In genomic region chr5:25568294-25568693, GRCh38 we compare ENCODE assay signal across 22 cellular contexts.
DNase-seq lines count a peak whose midpoint lies in the region; ATAC-seq and TF ChIP-seq lines count a peak whose summit lies in the region.
"Had no signal": no experiment of that assay in that cellular context is flagged by ENCODE, and none has a peak within 500 bp of the region (broad histone marks: within the 10 kb centered on the region; RNA-seq: fewer than 3 reads in every experiment).

No MANE protein-coding gene starts in this region.

- H4K20me1 ChIP-seq in DND-41 (ENCODE audit: insufficient read depth, low read length): no peaks in the 10 kb centered on the region

- H3K79me2 ChIP-seq in DND-41 (ENCODE audit: insufficient read depth, low read length): no peaks in the 10 kb centered on the region

- H3K4me2 ChIP-seq in DND-41 (ENCODE audit: insufficient read depth, low read length): no peak overlapping the region

- WGBS in HUES64: no CpG with 5 or more reads among the region's 1 CpG

- no peak overlapping the region for H3K9ac ChIP-seq in DND-41 (ENCODE audit: low read depth, low read length)
- no peak overlapping the region for H3K9ac ChIP-seq in HUES64 (ENCODE audit: low read depth, low read length)
- H3K9ac ChIP-seq in iPS-20b (ENCODE audit: low read depth, low read length): no peak overlapping the region

- H3K36me3 Mint-ChIP-seq in WTC11 (peaks cover 15% of the 10 kb centered on the region), osteocyte (ENCODE audit: unreplicated experiment) (no peaks in the 10 kb centered on the region)
- no peaks in the 10 kb centered on the region for H3K36me3 Mint-ChIP-seq in activated naive CD8-positive, alpha-beta T cell treated with anti-CD3 and anti-CD28 coated beads, Interleukin-2, amount 50 U/mL, for 24 hours (ENCODE audit: low read depth)
- H3K36me3 Mint-ChIP-seq: CD8-positive, alpha-beta T cell; T-cell had no signal

- H3K9me3 ChIP-seq in DND-41 (ENCODE audit: insufficient read depth, low read length, severe bottlenecking) (no peaks in the 10 kb centered on the region), HUES64 (ENCODE audit: insufficient read depth, low read depth, low read length) (peaks cover 9% of the 10 kb centered on the region), iPS-20b (ENCODE audit: insufficient read depth, low read depth, low read length) (peaks cover 10% of the 10 kb centered on the region)
- H3K9me3 ChIP-seq: Caco-2, Peyer's patch had no signal

- H3K4me3 Mint-ChIP-seq in WTC11 (peak overlapping the region; percentile 28; the same call in 1 of the 2 replicates), osteocyte (ENCODE audit: unreplicated experiment) (no peak overlapping the region)
- H3K4me3 Mint-ChIP-seq in activated naive CD8-positive, alpha-beta T cell treated with anti-CD3 and anti-CD28 coated beads, Interleukin-2, amount 50 U/mL, for 24 hours: no peak overlapping the region
- H3K4me3 Mint-ChIP-seq: B cell had no signal

- H3K4me1 ChIP-seq in DND-41 (ENCODE audit: insufficient read depth, low read length) (peaks cover 7% of the 10 kb centered on the region; the same call in 1 of the 2 replicates), HUES64 (ENCODE audit: insufficient read depth, low read length) (peaks cover 43% of the 10 kb centered on the region), iPS-20b (ENCODE audit: insufficient read depth, low read length) (peaks cover 34% of the 10 kb centered on the region)
- H3K4me1 ChIP-seq: Caco-2, Peyer's patch had no signal

- peaks cover 62% of the 10 kb centered on the region for H3K4me1 Mint-ChIP-seq in WTC11
- H3K4me1 Mint-ChIP-seq in osteocyte (ENCODE audit: unreplicated experiment): no peaks in the 10 kb centered on the region
- H3K4me1 Mint-ChIP-seq in activated naive CD8-positive, alpha-beta T cell treated with anti-CD3 and anti-CD28 coated beads, Interleukin-2, amount 50 U/mL, for 24 hours: peaks cover 1% of the 10 kb centered on the region
- H3K4me1 Mint-ChIP-seq: B cell had no signal

- DNase-seq in DND-41 (no peak), WTC11 (ENCODE audit: low spot score) (no peak), osteocyte (ENCODE audit: extremely low spot score, unreplicated experiment) (no peak), NCI-H1930 (lab: John Stamatoyannopoulos, UW) (no peak)
- no peak for DNase-seq in activated naive CD8-positive, alpha-beta T cell treated with anti-CD3 and anti-CD28 coated beads, Interleukin-2, amount 50 U/mL, for 24 hours
- DNase-seq in activated naive CD4-positive, alpha-beta T cell treated with anti-CD3 and anti-CD28 coated beads, Interleukin-2, amount 50 U/mL, for 16 hours: no peak
- DNase-seq: Caco-2, GF-D8, GOT3, KG1, MM.1S, NCI-H1048, NCI-H1694, NCI-H2081, NCI-H526 treated with DMSO at 0.1 percent for 48 hours, Peyer's patch, T-cell had no signal

- no peak for TF ChIP-seq CTCF in DND-41 (IDR thresholded peaks at IDR 0.05; ENCODE audit: borderline replicate concordance, extremely low read depth, low read length, poor library complexity, severe bottlenecking)
- TF ChIP-seq CTCF in WTC11 (IDR thresholded peaks at IDR 0.05): no peak
- TF ChIP-seq CTCF in osteocyte (IDR thresholded peaks at IDR 0.05): no peak

- H3K36me3 ChIP-seq in DND-41 (ENCODE audit: insufficient read depth, low read length) (no peaks in the 10 kb centered on the region), HUES64 (ENCODE audit: insufficient read depth, low read length) (no peaks in the 10 kb centered on the region), iPS-20b (ENCODE audit: insufficient read depth, low read depth, low read length) (no peaks in the 10 kb centered on the region)
- H3K36me3 ChIP-seq: Peyer's patch had no signal

- no peaks in the 10 kb centered on the region for H3K27me3 ChIP-seq in DND-41 (ENCODE audit: insufficient read depth, low read length, poor library complexity)
- H3K27me3 ChIP-seq in HUES64 (ENCODE audit: insufficient read depth, low read length): no peaks in the 10 kb centered on the region
- H3K27me3 ChIP-seq in iPS-20b (ENCODE audit: insufficient read depth, low read length): no peaks in the 10 kb centered on the region
- H3K27me3 ChIP-seq: Peyer's patch had no signal

- H3K27me3 Mint-ChIP-seq in WTC11 (ENCODE audit: low read depth) (peaks cover 3% of the 10 kb centered on the region), osteocyte (ENCODE audit: unreplicated experiment) (no peaks in the 10 kb centered on the region)
- no peaks in the 10 kb centered on the region for H3K27me3 Mint-ChIP-seq in activated naive CD8-positive, alpha-beta T cell treated with anti-CD3 and anti-CD28 coated beads, Interleukin-2, amount 50 U/mL, for 24 hours
- H3K27me3 Mint-ChIP-seq: B cell, T-cell had no signal

- no peak overlapping the region for H3K4me3 ChIP-seq in DND-41 (ENCODE audit: low read depth in 1 of 2, low read length in 2 of 2)
- H3K4me3 ChIP-seq in HUES64 (ENCODE audit: low read length): no peak overlapping the region
- H3K4me3 ChIP-seq in iPS-20b (ENCODE audit: low read length): peak overlapping the region; percentile 18; the same call in 1 of the 2 replicates
- H3K4me3 ChIP-seq: Peyer's patch had no signal

- no peak for ATAC-seq in DND-41 (ENCODE audit: insufficient read depth, low read depth)
- ATAC-seq in WTC11: peak; percentile 25
- no peak for ATAC-seq in activated naive CD8-positive, alpha-beta T cell treated with anti-CD3 and anti-CD28 coated beads, Interleukin-2, amount 50 U/mL, for 24 hours
- ATAC-seq: CD8-positive, alpha-beta T cell; T-cell had no signal

- CTCF ChIA-PET in WTC11 (lab: Charles Lee): no interaction called here

- H3K27ac ChIP-seq in DND-41 (ENCODE audit: low read length) (no peak overlapping the region), HUES64 (ENCODE audit: low read depth, low read length) (peak overlapping the region; percentile 9; the same call in 1 of the 2 replicates), iPS-20b (ENCODE audit: low read length) (peak overlapping the region; percentile 23)
- H3K27ac ChIP-seq: C4-2B, Peyer's patch had no signal

- H3K9me3 Mint-ChIP-seq in WTC11: peaks cover 23% of the 10 kb centered on the region
- H3K9me3 Mint-ChIP-seq in osteocyte (ENCODE audit: unreplicated experiment): peaks cover 17% of the 10 kb centered on the region
- H3K9me3 Mint-ChIP-seq in activated naive CD8-positive, alpha-beta T cell treated with anti-CD3 and anti-CD28 coated beads, Interleukin-2, amount 50 U/mL, for 24 hours: peaks cover 24% of the 10 kb centered on the region

- POLR2A ChIA-PET in WTC11 (lab: Charles Lee): no interaction called here

- H2AFZ ChIP-seq in DND-41 (ENCODE audit: low read depth, low read length): 0 out of 2 replicates have a peak overlapping the region, but pooled peaks have one; percentile 33

- H3K27ac Mint-ChIP-seq in WTC11: no peak overlapping the region
- H3K27ac Mint-ChIP-seq in osteocyte (ENCODE audit: unreplicated experiment): no peak overlapping the region
- no peak overlapping the region for H3K27ac Mint-ChIP-seq in activated naive CD8-positive, alpha-beta T cell treated with anti-CD3 and anti-CD28 coated beads, Interleukin-2, amount 50 U/mL, for 24 hours
- H3K27ac Mint-ChIP-seq: CD8-positive, alpha-beta T cell; T-cell had no signal

TF ChIP-seq in WTC11, 78 proteins besides CTCF, POLR2A, EP300 and RAD21 (continues in another document):
- TF ChIP-seq ZNF512 (CRISPR knock-in tag; IDR thresholded peaks at IDR 0.05; ENCODE audit: borderline replicate concordance) (no peak), RORB (CRISPR knock-in tag; IDR thresholded peaks at IDR 0.05) (no peak), KAT7 (CRISPR knock-in tag; IDR thresholded peaks at IDR 0.05; ENCODE audit: borderline replicate concordance) (no peak), AR (CRISPR knock-in tag; IDR thresholded peaks at IDR 0.05) (no peak), TEAD1 (CRISPR knock-in tag; IDR thresholded peaks at IDR 0.05) (no peak)
